Comparison of ENCODE assay signal across 8 cellular contexts in genomic region chr21:42593007-42593814, GRCh38.
DNase-seq lines count a peak whose midpoint lies in the region; ATAC-seq and TF ChIP-seq lines count a peak whose summit lies in the region.

No MANE protein-coding gene starts in this region.

- no peak overlapping the region for H3K27ac Mint-ChIP-seq in activated T-cell treated with anti-CD3 and anti-CD28 coated beads, Interleukin-2, amount 50 U/mL, for 24 hours
- no peak overlapping the region for H3K27ac Mint-ChIP-seq in neural crest cell (ENCODE audit: unreplicated experiment)
- no peak overlapping the region for H3K27ac Mint-ChIP-seq in stimulated activated naive CD8-positive, alpha-beta T cell treated with anti-CD3 and anti-CD28 coated beads, Interleukin-15, amount 100 ng/mL, for 72 hours

- no peaks in the 10 kb centered on the region for H3F3A ChIP-seq in OCI-LY1 (ENCODE audit: insufficient read depth, low read length)

- H3K9ac ChIP-seq in OCI-LY1 (ENCODE audit: low read length), result no peak overlapping the region; the same call in 1 of the 2 replicates

- DNase-seq in HPDE6-E6E7 (ENCODE audit: extremely low spot score) (peak; percentile 89), fibroblast of peridontal ligament (ENCODE audit: extremely low read depth) (peak; percentile 34), neural crest cell (ENCODE audit: low read depth, low spot score) (peak; percentile 64)
- peak; percentile 82 for DNase-seq in activated T-cell treated with anti-CD3 and anti-CD28 coated beads, Interleukin-2, amount 50 U/mL, for 24 hours
- DNase-seq in stimulated activated naive CD8-positive, alpha-beta T cell treated with anti-CD3 and anti-CD28 coated beads, Interleukin-15, amount 100 ng/mL, for 72 hours, result peak; percentile 65 to 72

- H3K79me2 ChIP-seq in OCI-LY1 (ENCODE audit: insufficient read depth, low read length), result no peaks in the 10 kb centered on the region

- H3K27ac ChIP-seq in C4-2B (peak overlapping the region; percentile 31; the same call in 1 of the 2 replicates), OCI-LY1 (ENCODE audit: low read depth, low read length, poor library complexity, severe bottlenecking) (no peak overlapping the region)

- H3K4me1 Mint-ChIP-seq in activated T-cell treated with anti-CD3 and anti-CD28 coated beads, Interleukin-2, amount 50 U/mL, for 24 hours (ENCODE audit: low read depth), result peaks cover 12% of the 10 kb centered on the region
- no peaks in the 10 kb centered on the region for H3K4me1 Mint-ChIP-seq in neural crest cell
- H3K4me1 Mint-ChIP-seq in stimulated activated naive CD8-positive, alpha-beta T cell treated with anti-CD3 and anti-CD28 coated beads, Interleukin-15, amount 100 ng/mL, for 72 hours, result peaks cover 33% of the 10 kb centered on the region

- peaks cover 10% of the 10 kb centered on the region; the same call in 1 of the 2 replicates for H3K27me3 ChIP-seq in OCI-LY1 (ENCODE audit: insufficient read depth, low read length)

- peak; percentile 87 for TF ChIP-seq CTCF in C4-2B (conservative IDR thresholded peaks at IDR 0.05)
- peak; percentile 76 for TF ChIP-seq CTCF in OCI-LY1 (IDR thresholded peaks at IDR 0.05; ENCODE audit: low read length)
- peak; percentile 83 for TF ChIP-seq CTCF in neural crest cell (conservative IDR thresholded peaks at IDR 0.05)

- no peak overlapping the region for H3K4me3 Mint-ChIP-seq in activated T-cell treated with anti-CD3 and anti-CD28 coated beads, Interleukin-2, amount 50 U/mL, for 24 hours
- no peak overlapping the region for H3K4me3 Mint-ChIP-seq in neural crest cell
- peak overlapping the region in 1 of 2 donors; percentile 10 for H3K4me3 Mint-ChIP-seq in stimulated activated naive CD8-positive, alpha-beta T cell treated with anti-CD3 and anti-CD28 coated beads, Interleukin-15, amount 100 ng/mL, for 72 hours

- H3K36me3 ChIP-seq in OCI-LY1 (ENCODE audit: insufficient read depth, low read length), result no peaks in the 10 kb centered on the region

- H4K20me1 ChIP-seq in OCI-LY1 (ENCODE audit: insufficient read depth, low read length), result no peaks in the 10 kb centered on the region

- no peaks in the 10 kb centered on the region for H3K9me3 ChIP-seq in OCI-LY1 (ENCODE audit: low read length)

- H3K27me3 Mint-ChIP-seq in activated T-cell treated with anti-CD3 and anti-CD28 coated beads, Interleukin-2, amount 50 U/mL, for 24 hours, result peaks cover 2% of the 10 kb centered on the region
- H3K27me3 Mint-ChIP-seq in neural crest cell (ENCODE audit: low read depth), result no peaks in the 10 kb centered on the region
- peaks cover 5% of the 10 kb centered on the region for H3K27me3 Mint-ChIP-seq in stimulated activated naive CD8-positive, alpha-beta T cell treated with anti-CD3 and anti-CD28 coated beads, Interleukin-15, amount 100 ng/mL, for 72 hours

- peaks cover 16% of the 10 kb centered on the region for H3K4me1 ChIP-seq in OCI-LY1 (ENCODE audit: insufficient read depth, low read length, severe bottlenecking)

- no peaks in the 10 kb centered on the region for H3K9me2 ChIP-seq in OCI-LY1 (ENCODE audit: low read depth, low read length)

- H3K4me3 ChIP-seq in OCI-LY1 (ENCODE audit: low read depth, low read length, poor library complexity, severe bottlenecking), result no peak overlapping the region

- H3K4me2 ChIP-seq in OCI-LY1 (ENCODE audit: low read length), result peak overlapping the region; percentile 52; the same call in 1 of the 2 replicates

- ATAC-seq in stimulated activated naive CD8-positive, alpha-beta T cell treated with anti-CD3 and anti-CD28 coated beads, Interleukin-15, amount 100 ng/mL, for 72 hours, result peak; percentile 93
- ATAC-seq in HG02759 (IDR thresholded peaks at IDR 0.05; ENCODE audit: unreplicated experiment), result no peak

- no peak overlapping the region for H2AFZ ChIP-seq in OCI-LY1 (ENCODE audit: low read length)

- H3K36me3 Mint-ChIP-seq in activated T-cell treated with anti-CD3 and anti-CD28 coated beads, Interleukin-2, amount 50 U/mL, for 24 hours (ENCODE audit: low read depth), result no peaks in the 10 kb centered on the region
- no peaks in the 10 kb centered on the region for H3K36me3 Mint-ChIP-seq in neural crest cell (ENCODE audit: low read depth)

- no peaks in the 10 kb centered on the region for H3K9me3 Mint-ChIP-seq in activated T-cell treated with anti-CD3 and anti-CD28 coated beads, Interleukin-2, amount 50 U/mL, for 24 hours
- peaks cover 7% of the 10 kb centered on the region for H3K9me3 Mint-ChIP-seq in neural crest cell
- H3K9me3 Mint-ChIP-seq in stimulated activated naive CD8-positive, alpha-beta T cell treated with anti-CD3 and anti-CD28 coated beads, Interleukin-15, amount 100 ng/mL, for 72 hours, result no peaks in the 10 kb centered on the region

Comparison
In these comparisons a context has a peak if more than half of its experiments do, and no peak if none do; other contexts are left out.
1. DNase-seq: peak in every context shown above with its lines; median percentile 89 in HPDE6-E6E7; 82 in activated T-cell treated with anti-CD3 and anti-CD28 coated beads, Interleukin-2, amount 50 U/mL, for 24 hours; 68 in stimulated activated naive CD8-positive, alpha-beta T cell treated with anti-CD3 and anti-CD28 coated beads, Interleukin-15, amount 100 ng/mL, for 72 hours; 64 in neural crest cell; 34 in fibroblast of peridontal ligament.